In genomic region chrX:30280428-30280827, GRCh38 we compare ENCODE assay signal across 37 cellular contexts. TPM values are rescaled to one million over a fixed set of nuclear protein-coding genes. Genes with fewer than 3 reads are reported as not detected.
"Had no signal": no experiment of that assay in that cellular context is flagged by ENCODE, and none has a peak within 500 bp of the region (broad histone marks: within the 10 kb centered on the region; RNA-seq: fewer than 3 reads in every experiment).

No MANE protein-coding gene starts in this region.

- H3K9me3 Mint-ChIP-seq: stimulated activated effector memory CD8-positive, alpha-beta T cell treated with anti-CD3 and anti-CD28 coated beads, Interleukin-12 subunit alpha, Interleukin-12 subunit beta, amount 100 ng/mL, for 72 hours had no signal

- H3K4me3 ChIP-seq: esophagus muscularis mucosa, heart right ventricle, lower lobe of right lung, ovary, psoas muscle, sigmoid colon, stomach, thyroid gland, vagina had no signal

- H3K27me3 ChIP-seq: esophagus muscularis mucosa, foreskin keratinocyte, ovary, sigmoid colon, stomach, thyroid gland, vagina had no signal

- H3K9me3 ChIP-seq: esophagus muscularis mucosa, heart right ventricle, lower lobe of right lung, ovary, psoas muscle, sigmoid colon, stomach, thyroid gland, vagina had no signal

- ATAC-seq: foreskin keratinocyte; heart right ventricle; left ventricle myocardium superior; lower lobe of right lung; natural killer cell; psoas muscle; right cardiac atrium; stimulated activated effector memory CD8-positive, alpha-beta T cell treated with anti-CD3 and anti-CD28 coated beads, Interleukin-12 subunit alpha, Interleukin-12 subunit beta, amount 100 ng/mL, for 72 hours had no signal

- H3K27ac ChIP-seq: esophagus muscularis mucosa, foreskin keratinocyte, heart right ventricle, lower lobe of right lung, ovary, psoas muscle, sigmoid colon, stomach, thyroid gland, vagina had no signal

- H3K27ac Mint-ChIP-seq: natural killer cell; stimulated activated effector memory CD8-positive, alpha-beta T cell treated with anti-CD3 and anti-CD28 coated beads, Interleukin-12 subunit alpha, Interleukin-12 subunit beta, amount 100 ng/mL, for 72 hours had no signal

- FAIRE-seq: endothelial cell of umbilical vein had no signal

- H3K36me3 Mint-ChIP-seq: natural killer cell; stimulated activated effector memory CD8-positive, alpha-beta T cell treated with anti-CD3 and anti-CD28 coated beads, Interleukin-12 subunit alpha, Interleukin-12 subunit beta, amount 100 ng/mL, for 72 hours had no signal

- H3K4me1 ChIP-seq: heart right ventricle, lower lobe of right lung, psoas muscle, stomach, thyroid gland had no signal

- H3K36me3 ChIP-seq: esophagus muscularis mucosa, heart right ventricle, lower lobe of right lung, ovary, sigmoid colon, stomach, thyroid gland, vagina had no signal

- H3K4me1 Mint-ChIP-seq: natural killer cell; stimulated activated effector memory CD8-positive, alpha-beta T cell treated with anti-CD3 and anti-CD28 coated beads, Interleukin-12 subunit alpha, Interleukin-12 subunit beta, amount 100 ng/mL, for 72 hours had no signal

- H3K4me3 Mint-ChIP-seq: natural killer cell; stimulated activated effector memory CD8-positive, alpha-beta T cell treated with anti-CD3 and anti-CD28 coated beads, Interleukin-12 subunit alpha, Interleukin-12 subunit beta, amount 100 ng/mL, for 72 hours had no signal

- DNase-seq: dermis blood vessel endothelial cell; effector memory CD4-positive, alpha-beta T cell; foreskin keratinocyte; glutamatergic neuron; heart right ventricle; hippocampal formation; islet precursor cell; kidney glomerular epithelial cell; left ventricle myocardium superior; lower lobe of right lung; natural killer cell; occipital lobe; ovary; posterior cingulate gyrus; psoas muscle; right cardiac atrium; sigmoid colon; stimulated activated CD4-positive, alpha-beta T cell treated with anti-CD3 and anti-CD28 coated beads, Interleukin-2, amount 100 ng/mL, for 24 hours; stimulated activated CD4-positive, alpha-beta T cell treated with anti-CD3 and anti-CD28 coated beads, Interleukin-4, amount 100 ng/mL, for 24 hours; stimulated activated naive CD4-positive, alpha-beta T cell treated with Interleukin-2 at 50 U/mL for 16 hours; stomach; thyroid gland; trophoblast cell had no signal

RNA-seq across cellular contexts. Expression of gene NR0B1, which starts 28.8 kb away (rescaled TPM):
- total RNA-seq: dermis blood vessel endothelial cell, endothelial cell of umbilical vein, esophagus muscularis mucosa, foreskin keratinocyte, heart right ventricle, left ventricle myocardium superior, lower lobe of right lung, mesenteric fat pad, myocyte, natural killer cell, psoas muscle, right cardiac atrium, sigmoid colon, ureter had no signal
- polyA plus RNA-seq: endothelial cell of umbilical vein, fibroblast of lung, foreskin keratinocyte, heart right ventricle, neural cell, right cardiac atrium had no signal

RNA-seq across cellular contexts. Expression of gene MAGEB1, which starts 33.5 kb away (rescaled TPM):
- total RNA-seq: dermis blood vessel endothelial cell, endothelial cell of umbilical vein, epithelial cell of proximal tubule, esophagus muscularis mucosa, fibroblast of lung, foreskin keratinocyte, heart right ventricle, left ventricle myocardium superior, lower lobe of right lung, mesenteric fat pad, myocyte, natural killer cell, occipital lobe, ovary, psoas muscle, renal cortical epithelial cell, right cardiac atrium, sigmoid colon, skeletal muscle tissue, stomach, subcutaneous adipose tissue, temporal lobe, thyroid gland, ureter, vagina had no signal
- polyA plus RNA-seq: endothelial cell of umbilical vein, fibroblast of lung, foreskin keratinocyte, heart right ventricle, neural cell, psoas muscle, right cardiac atrium, sigmoid colon, stomach had no signal

RNA-seq across cellular contexts. Expression of gene MAGEB4, which starts 38.6 kb away (rescaled TPM):
- total RNA-seq: dermis blood vessel endothelial cell, endothelial cell of umbilical vein, epithelial cell of proximal tubule, esophagus muscularis mucosa, fibroblast of lung, foreskin keratinocyte, heart right ventricle, left ventricle myocardium superior, lower lobe of right lung, mesenteric fat pad, myocyte, natural killer cell, occipital lobe, psoas muscle, renal cortical epithelial cell, right cardiac atrium, sigmoid colon, skeletal muscle tissue, stomach, subcutaneous adipose tissue, temporal lobe, thyroid gland, ureter, vagina had no signal
- polyA plus RNA-seq: endothelial cell of umbilical vein, fibroblast of lung, foreskin keratinocyte, heart right ventricle, neural cell, ovary, psoas muscle, right cardiac atrium, sigmoid colon, stomach had no signal

RNA-seq across cellular contexts. Expression of gene MAGEB3, which starts 50.0 kb away (rescaled TPM):
- total RNA-seq: dermis blood vessel endothelial cell, endothelial cell of umbilical vein, epithelial cell of proximal tubule, esophagus muscularis mucosa, fibroblast of lung, foreskin keratinocyte, heart right ventricle, left ventricle myocardium superior, lower lobe of right lung, mesenteric fat pad, myocyte, natural killer cell, occipital lobe, ovary, psoas muscle, renal cortical epithelial cell, right cardiac atrium, sigmoid colon, skeletal muscle tissue, stomach, subcutaneous adipose tissue, temporal lobe, thyroid gland, ureter, vagina had no signal
- polyA plus RNA-seq: endothelial cell of umbilical vein, fibroblast of lung, foreskin keratinocyte, heart right ventricle, neural cell, ovary, psoas muscle, right cardiac atrium, sigmoid colon, stomach had no signal
